Comparison of ENCODE assay signal across 1 cellular context in the genomic region with DNA sequence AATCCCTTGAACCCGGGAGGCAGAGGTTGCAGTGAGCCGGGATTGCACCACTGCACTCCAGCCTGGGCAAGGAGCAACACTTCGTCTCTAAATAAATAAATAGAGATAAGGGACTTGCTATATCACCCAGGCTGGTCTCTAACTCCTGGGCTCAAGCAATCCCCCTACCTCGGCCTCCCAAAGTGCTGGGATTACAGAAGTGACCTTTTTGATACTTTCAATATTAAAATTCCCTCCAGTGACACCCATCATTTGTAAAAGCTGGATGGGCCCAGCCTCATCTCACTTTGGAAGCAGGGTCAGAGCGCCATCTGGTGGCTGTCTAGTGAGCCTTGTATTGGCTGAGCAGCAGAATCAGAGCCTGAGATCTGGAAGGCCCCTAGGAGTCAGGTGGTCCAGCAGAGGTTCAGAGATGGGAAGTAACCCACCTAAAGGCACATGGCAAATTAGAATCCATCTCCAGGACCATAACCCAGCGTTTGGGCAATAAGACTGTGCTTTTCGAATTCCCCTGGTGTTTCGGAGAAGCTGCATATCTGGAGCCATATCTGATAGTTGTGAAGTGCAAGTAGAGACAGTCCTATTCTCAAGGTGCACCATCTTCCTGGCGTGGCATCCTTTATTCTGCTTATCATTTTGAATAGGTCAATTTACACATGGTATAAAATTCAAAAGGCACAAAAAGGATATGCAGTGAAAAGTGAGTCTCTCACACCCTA.
TF ChIP-seq lines count a peak whose summit lies in the region.

No MANE protein-coding gene starts in this region.

TF ChIP-seq in GM12878, 131 proteins besides CTCF, POLR2A, EP300 and RAD21:
- TF ChIP-seq RAD51 (IDR thresholded peaks at IDR 0.05) (no peak), TCF12 (IDR thresholded peaks at IDR 0.05; ENCODE audit: low read depth, low read length) (no peak), TAF1 (IDR thresholded peaks at IDR 0.05; ENCODE audit: borderline replicate concordance, low read depth, low read length) (no peak), GABPA (IDR thresholded peaks at IDR 0.05; ENCODE audit: low read depth) (no peak), SMARCA5 (IDR thresholded peaks at IDR 0.05) (no peak), SMC3 (IDR thresholded peaks at IDR 0.05; ENCODE audit: borderline replicate concordance, low read length) (peak; percentile 82), FOS (IDR thresholded peaks at IDR 0.05; ENCODE audit: borderline replicate concordance, extremely low read depth, insufficient read length) (no peak), DPF2 (IDR thresholded peaks at IDR 0.05) (no peak), MTA3 (IDR thresholded peaks at IDR 0.05; ENCODE audit: borderline replicate concordance, low read length) (no peak), YY1 (IDR thresholded peaks at IDR 0.05; ENCODE audit: low read depth, low read length) (0 out of 2 replicates have a peak, but pooled peaks have one; percentile 50), CBX5 (IDR thresholded peaks at IDR 0.05; ENCODE audit: low read depth) (no peak), ATF7 (IDR thresholded peaks at IDR 0.05; ENCODE audit: low read depth) (no peak), FOXM1 (IDR thresholded peaks at IDR 0.05; ENCODE audit: low read depth, low read length) (no peak), IKZF1 (conservative IDR thresholded peaks at IDR 0.05) (no peak), HCFC1 (IDR thresholded peaks at IDR 0.05; ENCODE audit: low read length) (no peak), RFX5 (IDR thresholded peaks at IDR 0.05; ENCODE audit: low read depth, low read length) (no peak), WRNIP1 (IDR thresholded peaks at IDR 0.05; ENCODE audit: borderline replicate concordance, low read depth, low read length) (0 out of 2 replicates have a peak, but pooled peaks have one; percentile 41)
- TF ChIP-seq, protein P1, sequence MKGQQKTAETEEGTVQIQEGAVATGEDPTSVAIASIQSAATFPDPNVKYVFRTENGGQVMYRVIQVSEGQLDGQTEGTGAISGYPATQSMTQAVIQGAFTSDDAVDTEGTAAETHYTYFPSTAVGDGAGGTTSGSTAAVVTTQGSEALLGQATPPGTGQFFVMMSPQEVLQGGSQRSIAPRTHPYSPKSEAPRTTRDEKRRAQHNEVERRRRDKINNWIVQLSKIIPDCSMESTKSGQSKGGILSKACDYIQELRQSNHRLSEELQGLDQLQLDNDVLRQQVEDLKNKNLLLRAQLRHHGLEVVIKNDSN (IDR thresholded peaks at IDR 0.05; ENCODE audit: borderline replicate concordance, extremely low read length, insufficient read depth, low read depth, low read length), result no peak
- TF ChIP-seq, protein P2, sequence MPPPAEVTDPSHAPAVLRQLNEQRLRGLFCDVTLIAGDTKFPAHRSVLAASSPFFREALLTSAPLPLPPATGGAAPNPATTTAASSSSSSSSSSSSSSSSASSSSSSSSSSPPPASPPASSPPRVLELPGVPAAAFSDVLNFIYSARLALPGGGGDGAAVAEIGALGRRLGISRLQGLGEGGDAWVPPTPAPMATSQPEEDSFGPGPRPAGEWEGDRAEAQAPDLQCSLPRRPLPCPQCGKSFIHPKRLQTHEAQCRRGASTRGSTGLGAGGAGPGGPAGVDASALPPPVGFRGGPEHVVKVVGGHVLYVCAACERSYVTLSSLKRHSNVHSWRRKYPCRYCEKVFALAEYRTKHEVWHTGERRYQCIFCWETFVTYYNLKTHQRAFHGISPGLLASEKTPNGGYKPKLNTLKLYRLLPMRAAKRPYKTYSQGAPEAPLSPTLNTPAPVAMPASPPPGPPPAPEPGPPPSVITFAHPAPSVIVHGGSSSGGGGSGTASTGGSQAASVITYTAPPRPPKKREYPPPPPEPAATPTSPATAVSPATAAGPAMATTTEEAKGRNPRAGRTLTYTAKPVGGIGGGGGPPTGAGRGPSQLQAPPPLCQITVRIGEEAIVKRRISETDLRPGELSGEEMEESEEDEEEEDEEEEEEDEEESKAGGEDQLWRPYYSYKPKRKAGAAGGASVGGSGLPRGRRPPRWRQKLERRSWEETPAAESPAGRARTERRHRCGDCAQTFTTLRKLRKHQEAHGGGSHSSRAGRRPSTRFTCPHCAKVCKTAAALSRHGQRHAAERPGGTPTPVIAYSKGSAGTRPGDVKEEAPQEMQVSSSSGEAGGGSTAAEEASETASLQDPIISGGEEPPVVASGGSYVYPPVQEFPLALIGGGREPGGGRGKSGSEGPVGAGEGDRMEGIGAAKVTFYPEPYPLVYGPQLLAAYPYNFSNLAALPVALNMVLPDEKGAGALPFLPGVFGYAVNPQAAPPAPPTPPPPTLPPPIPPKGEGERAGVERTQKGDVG (CRISPR knock-in tag; IDR thresholded peaks at IDR 0.05), result no peak
- TF ChIP-seq, protein P3, sequence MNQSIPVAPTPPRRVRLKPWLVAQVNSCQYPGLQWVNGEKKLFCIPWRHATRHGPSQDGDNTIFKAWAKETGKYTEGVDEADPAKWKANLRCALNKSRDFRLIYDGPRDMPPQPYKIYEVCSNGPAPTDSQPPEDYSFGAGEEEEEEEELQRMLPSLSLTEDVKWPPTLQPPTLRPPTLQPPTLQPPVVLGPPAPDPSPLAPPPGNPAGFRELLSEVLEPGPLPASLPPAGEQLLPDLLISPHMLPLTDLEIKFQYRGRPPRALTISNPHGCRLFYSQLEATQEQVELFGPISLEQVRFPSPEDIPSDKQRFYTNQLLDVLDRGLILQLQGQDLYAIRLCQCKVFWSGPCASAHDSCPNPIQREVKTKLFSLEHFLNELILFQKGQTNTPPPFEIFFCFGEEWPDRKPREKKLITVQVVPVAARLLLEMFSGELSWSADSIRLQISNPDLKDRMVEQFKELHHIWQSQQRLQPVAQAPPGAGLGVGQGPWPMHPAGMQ (IDR thresholded peaks at IDR 0.05; ENCODE audit: borderline replicate concordance), result no peak
